Comparison of ENCODE assay signal across 1 cellular context in genomic region chr7:116543664-116544063, GRCh38.
TF ChIP-seq lines count a peak whose summit lies in the region.

No MANE protein-coding gene starts in this region.

TF ChIP-seq in K562, 482 proteins besides CTCF, POLR2A, EP300 and RAD21:
- peak; percentile 36; the same call in 1 of the 2 replicates for TF ChIP-seq FOXJ2 (tag; IDR thresholded peaks at IDR 0.05)
- no peak for TF ChIP-seq SIX5 (IDR thresholded peaks at IDR 0.05; ENCODE audit: borderline replicate concordance in 1 of 2, insufficient read depth in 1 of 2, low read depth in 1 of 2, low read length in 2 of 2)
